Comparison of ENCODE assay signal across 8 cellular contexts in genomic region chr14:106257569-106257994, GRCh38.
DNase-seq lines count a peak whose midpoint lies in the region; ATAC-seq, FAIRE-seq and TF ChIP-seq lines count a peak whose summit lies in the region.
"Not testable (repeated sequence)": the region's sequence is repeated elsewhere in the genome, so short reads cannot be mapped to it uniquely, and the experiment has no call there.

No MANE protein-coding gene starts in this region.

- not testable (repeated sequence) for H3K4me2 ChIP-seq in SK-N-SH; K562 (ENCODE audit: insufficient read depth, low read length); HepG2 (ENCODE audit: low read depth, low read length)

- not testable (repeated sequence) for BruUV-seq in K562 (replicated peaks; lab: Mats Ljungman, UMichigan); HepG2 (replicated peaks; lab: Mats Ljungman, UMichigan)

- TF ChIP-seq RAD21 in SK-N-SH (IDR thresholded peaks at IDR 0.05; ENCODE audit: low read length) (peak; percentile 38), K562 (CRISPR knock-in tag; conservative IDR thresholded peaks at IDR 0.05 in 1 of 2, IDR thresholded peaks at IDR 0.05 in 1 of 2) (peak in 1 of 2 experiments; percentile 17; a peak in 1 of 4 replicates)
- TF ChIP-seq RAD21 in HepG2 (CRISPR knock-in tag; IDR thresholded peaks at IDR 0.05) = not testable (repeated sequence)

- H3K9ac ChIP-seq in SK-N-SH; K562 (ENCODE audit: insufficient read depth in 1 of 2, low read depth in 2 of 2, low read length in 2 of 2); HepG2 (ENCODE audit: insufficient read depth, low read depth, low read length): not testable (repeated sequence)

- POLR2A ChIA-PET in SK-N-SH (lab: Yijun Ruan, JAX); K562 (lab: Yijun Ruan, JAX); HepG2 (lab: Yijun Ruan, JAX): not testable (repeated sequence)

- peak; percentile 58; the same call in 1 of the 2 replicates for TF ChIP-seq CTCF in GM12875 (IDR thresholded peaks at IDR 0.05; ENCODE audit: borderline replicate concordance, insufficient read depth, low read depth, low read length)
- peak; percentile 91 for TF ChIP-seq CTCF in SK-N-SH (IDR thresholded peaks at IDR 0.05)
- peak; percentile 50 to 71 (median 64) for TF ChIP-seq CTCF in K562 (IDR thresholded peaks at IDR 0.05 in 2 of 3, conservative IDR thresholded peaks at IDR 0.05 in 1 of 3; ENCODE audit: insufficient read depth in 2 of 3, low read depth in 1 of 3, low read length in 3 of 3)
- peak; percentile 74 for TF ChIP-seq CTCF in HepG2 (CRISPR knock-in tag; IDR thresholded peaks at IDR 0.05)

- H3K27ac ChIP-seq in SK-N-SH (ENCODE audit: low read depth in 2 of 2, low read length in 1 of 2); K562 (ENCODE audit: extremely low read depth, low read depth, low read length); HepG2 (ENCODE audit: extremely low read length, insufficient read depth, low read length); aorta (ENCODE audit: low read depth in 1 of 2, low read length in 2 of 2): not testable (repeated sequence)

- DNase-seq in NCI-H146 treated with DMSO at 0.1 percent for 48 hours (lab: John Stamatoyannopoulos, UW; ENCODE audit: unreplicated experiment) (peak; percentile 22), SK-N-SH (peak; percentile 59), K562 (ENCODE audit: extremely low read depth in 1 of 4, low spot score in 3 of 4) (peak; percentile 29 to 57 (median 32)), HepG2 (ENCODE audit: low spot score) (peak; percentile 32), aorta (peak; percentile 51 to 82)
- peak; percentile 37 to 67 for DNase-seq in activated CD8-positive, alpha-beta memory T cell treated with anti-CD3 and anti-CD28 coated beads for 1 hour (ENCODE audit: extremely low read depth in 1 of 2, low read depth in 1 of 2)
- peak; percentile 54 for DNase-seq in stimulated activated CD4-positive, alpha-beta T cell treated with anti-CD3 and anti-CD28 coated beads, Interleukin-2, amount 100 ng/mL, for 4 hours (ENCODE audit: low read depth)

- H2AFZ ChIP-seq in SK-N-SH (ENCODE audit: low read depth); K562 (ENCODE audit: low read depth, low read length); HepG2 (ENCODE audit: low read length): not testable (repeated sequence)

- not testable (repeated sequence) for H3F3A ChIP-seq in SK-N-SH (replicated peaks; ENCODE audit: insufficient read depth)

- ATAC-seq in K562 (peak; percentile 65), HepG2 (peak; percentile 78)
- ATAC-seq in aorta (ENCODE audit: low FRiP score) = not testable (repeated sequence)

- not testable (repeated sequence) for H3K36me3 ChIP-seq in SK-N-SH (replicated peaks in 1 of 2; ENCODE audit: control insufficient read depth in 1 of 2, insufficient read depth in 2 of 2, low read length in 1 of 2); K562 (ENCODE audit: control insufficient read depth, insufficient read depth, low read length); HepG2 (replicated peaks in 1 of 2; ENCODE audit: control insufficient read depth in 1 of 2, insufficient read depth in 2 of 2, low read length in 2 of 2); aorta (ENCODE audit: control insufficient read depth in 1 of 2, insufficient read depth in 2 of 2, low read length in 1 of 2)

- H3K79me2 ChIP-seq in SK-N-SH (ENCODE audit: insufficient read depth); K562 (ENCODE audit: control insufficient read depth, insufficient read depth, low read length); HepG2 (ENCODE audit: insufficient read depth, low read length): not testable (repeated sequence)

- H3K27me3 ChIP-seq in SK-N-SH (ENCODE audit: insufficient read depth); K562 (ENCODE audit: control insufficient read depth in 2 of 2, insufficient read depth in 2 of 2, low read length in 2 of 2); HepG2 (ENCODE audit: control insufficient read depth in 1 of 2, insufficient read depth in 2 of 2, low read length in 2 of 2); aorta (ENCODE audit: control insufficient read depth in 1 of 2, insufficient read depth in 2 of 2, low read length in 1 of 2): not testable (repeated sequence)

- FAIRE-seq in K562 (lab: Jason Lieb, UNC); HepG2 (lab: Jason Lieb, UNC): not testable (repeated sequence)

- in situ Hi-C loops in K562 (cut with MboI); HepG2 (cut with HindIII; ENCODE audit: extremely low pct_ligation_motif_present, low pct_unique_long_range_greater_than_20kb): not testable (repeated sequence)

- TF ChIP-seq EP300 in SK-N-SH (IDR thresholded peaks at IDR 0.05; ENCODE audit: borderline replicate concordance in 1 of 2, low read depth in 1 of 2, low read length in 1 of 2); K562 (IDR thresholded peaks at IDR 0.05; ENCODE audit: low read length); HepG2 (IDR thresholded peaks at IDR 0.05; ENCODE audit: low read depth in 2 of 2, low read length in 2 of 2); HepG2 (CRISPR knock-in tag; IDR thresholded peaks at IDR 0.05; ENCODE audit: borderline replicate concordance): not testable (repeated sequence)

- not testable (repeated sequence) for H3K4me1 ChIP-seq in SK-N-SH (ENCODE audit: control insufficient read depth in 1 of 2, insufficient read depth in 2 of 2, low read depth in 1 of 2, low read length in 1 of 2); K562 (replicated peaks in 1 of 2; ENCODE audit: control insufficient read depth in 2 of 2, insufficient read depth in 2 of 2, low read length in 2 of 2); HepG2 (ENCODE audit: insufficient read depth, low read length); aorta (ENCODE audit: control insufficient read depth in 1 of 2, insufficient read depth in 2 of 2, low read length in 2 of 2)

- intact Hi-C loops in K562 (cut with micrococcal nuclease); HepG2 (cut with micrococcal nuclease; ENCODE audit: unreplicated experiment); aorta (cut with DNase I): not testable (repeated sequence)

- not testable (repeated sequence) for TF ChIP-seq POLR2A in K562 (conservative IDR thresholded peaks at IDR 0.05); HepG2 (IDR thresholded peaks at IDR 0.05; ENCODE audit: insufficient read depth in 1 of 2, low read depth in 2 of 2, low read length in 2 of 2)

- CTCF ChIA-PET in SK-N-SH (lab: Yijun Ruan, JAX) = interaction anchor here (0.6 to 3.1 kb wide), 25 partner anchors 8 to 307 kb away, joined by 3 to 28 read pairs (median 4); no protein-coding TSS in a partner anchor
- CTCF ChIA-PET in K562 (lab: Yijun Ruan, JAX; ENCODE audit: low intra/inter-chr PET ratio); HepG2 (lab: Yijun Ruan, JAX; ENCODE audit: low intra/inter-chr PET ratio, low total read pairs): not testable (repeated sequence)

- H3K4me3 ChIP-seq in GM12875 (ENCODE audit: low read depth, low read length); SK-N-SH (ENCODE audit: low read depth in 2 of 2, low read length in 1 of 2); K562; HepG2 (replicated peaks in 1 of 3; ENCODE audit: insufficient read depth in 1 of 3, low read depth in 2 of 3, low read length in 3 of 3); aorta (ENCODE audit: low read length in 2 of 2): not testable (repeated sequence)

- WGBS in SK-N-SH (ENCODE audit: low lambda C conversion rate) = 6% methylated on average over 10 of the region's 16 CpGs
- 0% methylated on average over 6 of the region's 16 CpGs for WGBS in K562 (ENCODE audit: insufficient coverage, low coverage, missing lambda C conversion rate)
- WGBS in HepG2 (ENCODE audit: low lambda C conversion rate) = 9% methylated on average over 13 of the region's 16 CpGs
- 45 to 46% methylated on average over 16 of the region's 16 CpGs for WGBS in aorta, 2 donors

- not testable (repeated sequence) for H3K9me2 ChIP-seq in SK-N-SH

- H3K9me3 ChIP-seq in SK-N-SH; K562 (replicated peaks; ENCODE audit: control insufficient read depth, insufficient read depth, low read depth, low read length); HepG2 (ENCODE audit: low read length); aorta (ENCODE audit: control insufficient read depth, low read length): not testable (repeated sequence)

- H4K20me1 ChIP-seq in SK-N-SH (ENCODE audit: insufficient read depth); K562 (replicated peaks; ENCODE audit: control insufficient read depth, insufficient read depth, low read length); HepG2 (ENCODE audit: insufficient read depth, low read length): not testable (repeated sequence)

- not testable (repeated sequence) for H3K9me1 ChIP-seq in K562 (ENCODE audit: control insufficient read depth, insufficient read depth, low read length)

TF ChIP-seq in SK-N-SH, 30 proteins besides CTCF, POLR2A, EP300 and RAD21:
- TF ChIP-seq SMC3 (IDR thresholded peaks at IDR 0.05; ENCODE audit: low read depth, low read length) = 0 out of 2 replicates have a peak, but pooled peaks have one; percentile 32

TF ChIP-seq in K562, 482 proteins besides CTCF, POLR2A, EP300 and RAD21:
- TF ChIP-seq ZNF766 (CRISPR knock-in tag; conservative IDR thresholded peaks at IDR 0.05) = peak; percentile 62; the same call in 1 of the 2 replicates
- TF ChIP-seq SMC3 (conservative IDR thresholded peaks at IDR 0.05; ENCODE audit: insufficient read depth, low read depth, low read length) = 0 out of 2 replicates have a peak, but pooled peaks have one; percentile 21
